In the genomic region with DNA sequence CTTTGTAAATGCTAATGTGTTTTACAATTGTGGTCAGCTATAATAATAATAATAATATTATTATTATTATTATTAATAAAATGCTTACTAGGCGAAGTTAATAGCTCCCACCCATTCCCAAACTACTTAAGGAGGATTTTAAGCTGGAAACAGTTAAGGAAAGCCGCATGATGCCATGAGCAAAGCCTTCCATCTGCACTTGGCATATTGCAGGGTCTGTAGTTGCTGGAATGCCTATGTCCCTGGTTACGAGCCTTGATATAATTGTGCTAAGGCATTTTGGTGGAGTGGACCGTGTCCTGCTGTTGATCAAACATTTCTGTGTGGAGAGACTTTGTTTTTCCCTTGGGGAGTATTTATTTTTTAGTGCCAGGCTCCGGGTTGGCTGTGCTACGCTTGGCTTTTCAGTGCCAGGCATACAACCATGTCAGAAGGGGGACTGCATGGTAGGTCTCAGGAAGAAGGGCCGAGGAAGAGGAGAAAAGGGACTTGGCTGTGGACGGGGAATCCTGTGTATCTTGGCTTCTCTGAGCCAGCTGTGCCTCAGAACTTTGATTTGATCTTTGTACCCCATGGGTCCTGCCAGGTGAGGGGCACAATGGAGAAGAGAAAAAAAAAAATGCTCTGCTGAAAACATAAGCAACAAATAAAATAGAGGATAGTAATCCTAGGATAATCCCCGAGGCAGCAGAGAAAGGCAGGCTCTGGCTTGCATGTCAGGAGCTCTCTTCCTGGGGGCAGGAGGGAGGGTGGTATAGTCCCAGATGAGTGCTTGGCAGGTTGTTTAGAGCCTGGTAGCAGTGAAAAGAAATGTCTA, we compare ENCODE assay signal across 14 cellular contexts.
DNase-seq lines count a peak whose midpoint lies in the region; ATAC-seq and TF ChIP-seq lines count a peak whose summit lies in the region.
"Had no signal": no experiment of that assay in that cellular context is flagged by ENCODE, and none has a peak within 500 bp of the region (broad histone marks: within the 10 kb centered on the region; RNA-seq: fewer than 3 reads in every experiment).

No MANE protein-coding gene starts in this region.

- H3K9me3 ChIP-seq in suprapubic skin, result no peaks in the 10 kb centered on the region
- no peaks in the 10 kb centered on the region for H3K9me3 ChIP-seq in T-helper 17 cell (ENCODE audit: control insufficient read depth, low read length, poor library complexity, severe bottlenecking)

- no peak for TF ChIP-seq POLR2A in suprapubic skin (IDR thresholded peaks at IDR 0.05)

- no peak overlapping the region for H3K4me3 ChIP-seq in suprapubic skin

- peak overlapping the region; percentile 30 to 71 (median 40) for H3K4me3 Mint-ChIP-seq in brain
- H3K4me3 Mint-ChIP-seq in T-helper 17 cell, result no peak overlapping the region
- no peak overlapping the region for H3K4me3 Mint-ChIP-seq in activated T-cell treated with anti-CD3 and anti-CD28 coated beads, Interleukin-2, amount 50 U/mL, for 24 hours
- H3K4me3 Mint-ChIP-seq: CD14-positive monocyte; T-helper 2 cell treated with Interferon-gamma antibody and Interleukin-4, amounts not matched to agents 5 μg/mL and 100 μg/mL, for 36 hours had no signal

- H3K4me1 ChIP-seq in suprapubic skin, result peaks cover 16% of the 10 kb centered on the region

- ATAC-seq in left colon (peak; percentile 34), T-helper 17 cell (no peak)

- intact Hi-C loops in left colon (cut with DNase I, micrococcal nuclease), result no loop called here

- no peak for TF ChIP-seq EP300 in suprapubic skin (IDR thresholded peaks at IDR 0.05)

- H3K9me3 Mint-ChIP-seq in brain, result peaks cover 0 to 2% (median 0%) of the 10 kb centered on the region in 5 experiments
- no peaks in the 10 kb centered on the region for H3K9me3 Mint-ChIP-seq in activated T-cell treated with anti-CD3 and anti-CD28 coated beads, Interleukin-2, amount 50 U/mL, for 24 hours
- H3K9me3 Mint-ChIP-seq: T-helper 2 cell treated with Interferon-gamma antibody and Interleukin-4, amounts not matched to agents 5 μg/mL and 100 μg/mL, for 36 hours had no signal

- H3K36me3 Mint-ChIP-seq in brain, result peaks cover 42% of the 10 kb centered on the region
- H3K36me3 Mint-ChIP-seq in T-helper 17 cell (ENCODE audit: low read depth), result no peaks in the 10 kb centered on the region
- H3K36me3 Mint-ChIP-seq in activated T-cell treated with anti-CD3 and anti-CD28 coated beads, Interleukin-2, amount 50 U/mL, for 24 hours (ENCODE audit: low read depth), result no peaks in the 10 kb centered on the region
- H3K36me3 Mint-ChIP-seq: CD14-positive monocyte had no signal

- no peaks in the 10 kb centered on the region for H3K36me3 ChIP-seq in suprapubic skin

- H3K27me3 Mint-ChIP-seq in brain, result no peaks in the 10 kb centered on the region
- H3K27me3 Mint-ChIP-seq in T-helper 17 cell, result peaks cover 17% of the 10 kb centered on the region
- no peaks in the 10 kb centered on the region for H3K27me3 Mint-ChIP-seq in activated T-cell treated with anti-CD3 and anti-CD28 coated beads, Interleukin-2, amount 50 U/mL, for 24 hours
- H3K27me3 Mint-ChIP-seq: progenitor cell of endocrine pancreas had no signal

- H3K27me3 ChIP-seq in suprapubic skin, result no peaks in the 10 kb centered on the region

- H3K27ac Mint-ChIP-seq in brain (peak overlapping the region; percentile 57 to 88 (median 65)), T-helper 17 cell (no peak overlapping the region)
- H3K27ac Mint-ChIP-seq in activated T-cell treated with anti-CD3 and anti-CD28 coated beads, Interleukin-2, amount 50 U/mL, for 24 hours, result no peak overlapping the region
- H3K27ac Mint-ChIP-seq: CD14-positive monocyte; progenitor cell of endocrine pancreas; T-helper 2 cell treated with Interferon-gamma antibody and Interleukin-4, amounts not matched to agents 5 μg/mL and 100 μg/mL, for 36 hours had no signal

- DNase-seq in HPDE6-E6E7 (ENCODE audit: extremely low spot score) (peak; percentile 60), left colon (no peak), suprapubic skin (ENCODE audit: low spot score in 2 of 2) (no peak), T-helper 17 cell (no peak), NCI-H2029 (lab: John Stamatoyannopoulos, UW) (no peak)
- no peak for DNase-seq in activated T-cell treated with anti-CD3 and anti-CD28 coated beads, Interleukin-2, amount 50 U/mL, for 24 hours
- DNase-seq: activated CD4-positive, alpha-beta T cell treated with anti-CD3 and anti-CD28 coated beads, Interleukin-2, amount 50 U/mL, for 4 hours; amniotic stem cell; NCI-H1092 treated with DMSO at 0.1 percent for 48 hours; NCI-H510A treated with DMSO at 0.1 percent for 48 hours had no signal

- peaks cover 52% of the 10 kb centered on the region for H3K4me1 Mint-ChIP-seq in brain
- peaks cover 10% of the 10 kb centered on the region for H3K4me1 Mint-ChIP-seq in T-helper 17 cell
- H3K4me1 Mint-ChIP-seq in activated T-cell treated with anti-CD3 and anti-CD28 coated beads, Interleukin-2, amount 50 U/mL, for 24 hours (ENCODE audit: low read depth), result peaks cover 13% of the 10 kb centered on the region
- H3K4me1 Mint-ChIP-seq: CD14-positive monocyte had no signal

- WGBS in suprapubic skin, result 49% methylated on average over 9 of the region's 9 CpGs

- TF ChIP-seq CTCF in brain (conservative IDR thresholded peaks at IDR 0.05), result no peak
- no peak for TF ChIP-seq CTCF in suprapubic skin (IDR thresholded peaks at IDR 0.05)

- peak overlapping the region; percentile 36 for H3K27ac ChIP-seq in suprapubic skin

Comparison
In these comparisons a context has a peak if more than half of its experiments do, and no peak if none do; other contexts are left out.
1. H3K27ac Mint-ChIP-seq: peak in brain (5 of 5); none in T-helper 17 cell (single experiment) and activated T-cell treated with anti-CD3 and anti-CD28 coated beads, Interleukin-2, amount 50 U/mL, for 24 hours (single experiment).
2. H3K4me3 Mint-ChIP-seq: peak in brain (5 of 5); none in T-helper 17 cell (single experiment) and activated T-cell treated with anti-CD3 and anti-CD28 coated beads, Interleukin-2, amount 50 U/mL, for 24 hours (single experiment).